ENCODE assay signal across 9 cellular contexts in the genomic region with DNA sequence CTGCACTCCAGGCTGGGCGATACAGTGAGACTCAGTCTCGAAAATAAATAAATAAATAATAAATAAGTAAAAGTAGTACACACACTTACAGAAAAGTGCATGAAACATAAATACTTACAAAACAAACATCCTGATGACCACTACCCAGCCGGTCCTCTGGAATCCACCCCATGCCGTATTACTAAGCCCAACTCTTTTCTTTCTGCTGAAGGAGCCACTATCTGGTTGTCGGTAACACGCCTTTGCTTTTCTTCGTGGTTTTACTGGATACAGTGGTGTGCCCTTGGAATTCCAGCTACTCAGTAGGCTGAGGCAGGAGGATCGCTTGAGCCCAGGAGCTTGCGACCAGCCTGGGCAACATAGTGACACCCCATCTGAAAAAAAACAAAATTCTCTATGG. TPM values are rescaled to one million over a fixed set of nuclear protein-coding genes. Genes with fewer than 3 reads are reported as not detected.
"Had no signal": no experiment of that assay in that cellular context is flagged by ENCODE, and none has a peak within 500 bp of the region (broad histone marks: within the 10 kb centered on the region; RNA-seq: fewer than 3 reads in every experiment).

No MANE protein-coding gene starts in this region.

- H2AFZ ChIP-seq: GM23338 had no signal

- H3K4me1 ChIP-seq: HAP-1 had no signal

- H3K36me3 ChIP-seq: HAP-1 had no signal

- H3K9me3 ChIP-seq: HAP-1 had no signal

- H3K4me1 Mint-ChIP-seq: GM23338 had no signal

- H3K27ac ChIP-seq: HL-60 had no signal

- DNase-seq: H7, HFFc6, IMR-90 had no signal

- H3K4me3 ChIP-seq: GM23338, HAP-1, K562 had no signal

- H3K4me2 ChIP-seq: GM23338 had no signal

- H3K9me3 Mint-ChIP-seq: HFFc6 had no signal

- H3K27ac Mint-ChIP-seq: GM23338, HFFc6 had no signal

- H3K4me3 Mint-ChIP-seq: GM23338, HFFc6 had no signal

- FAIRE-seq: H1, K562 had no signal

RNA-seq across cellular contexts. Expression of a gene that starts 39.4 kb away (rescaled TPM):
- total RNA-seq: HT1080, IMR-90 had no signal
